Comparison of ENCODE assay signal across 11 cellular contexts in the genomic region with DNA sequence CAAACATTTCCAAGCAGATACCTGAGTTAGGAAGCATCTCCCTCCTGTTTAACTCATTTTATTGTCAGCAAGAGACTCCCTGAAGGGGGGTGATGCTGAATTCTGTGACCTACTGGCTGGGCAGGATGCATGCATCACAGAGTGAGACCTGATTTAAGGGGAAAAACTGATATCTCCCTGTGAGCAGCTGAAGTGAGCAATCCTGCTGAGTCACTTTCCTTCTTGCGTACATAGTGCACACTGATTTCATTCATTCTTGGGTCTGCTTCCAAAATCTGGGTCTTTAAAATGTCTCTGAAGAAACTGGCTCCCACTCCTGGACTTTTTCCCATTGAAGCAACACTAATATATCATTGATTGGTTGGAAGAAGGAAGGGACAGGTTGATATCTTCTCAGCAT. TPM values are rescaled to one million over a fixed set of nuclear protein-coding genes. Genes with fewer than 3 reads are reported as not detected.
DNase-seq lines count a peak whose midpoint lies in the region; ATAC-seq and TF ChIP-seq lines count a peak whose summit lies in the region.
"Had no signal": no experiment of that assay in that cellular context is flagged by ENCODE, and none has a peak within 500 bp of the region (broad histone marks: within the 10 kb centered on the region; RNA-seq: fewer than 3 reads in every experiment).

No MANE protein-coding gene starts in this region.

- H2AFZ ChIP-seq in hepatocyte: no peak overlapping the region

- H3K4me3 ChIP-seq in hepatocyte: no peak overlapping the region
- no peak overlapping the region for H3K4me3 ChIP-seq in ovary

- no peaks in the 10 kb centered on the region for H3K79me2 ChIP-seq in hepatocyte

- TF ChIP-seq CTCF in VCaP (conservative IDR thresholded peaks at IDR 0.05) (no peak), hepatocyte (IDR thresholded peaks at IDR 0.05; ENCODE audit: poor library complexity) (no peak), ovary (IDR thresholded peaks at IDR 0.05) (no peak)

- no peaks in the 10 kb centered on the region for H3K4me1 ChIP-seq in hepatocyte (ENCODE audit: insufficient read depth)
- no peaks in the 10 kb centered on the region for H3K4me1 ChIP-seq in ovary (ENCODE audit: insufficient read depth)

- intact Hi-C loops in ovary (cut with DNase I): no loop called here

- DNase-seq in 8988T (peak; percentile 48), GM04503 (ENCODE audit: low read depth) (peak; percentile 87), hepatocyte (ENCODE audit: low spot score) (peak; percentile 34), ovary (no peak), SIG-M5 (lab: John Stamatoyannopoulos, UW) (no peak)
- DNase-seq: stimulated activated naive CD4-positive, alpha-beta T cell treated with Interleukin-2 at 50 U/mL for 16 hours had no signal

- H3K27me3 ChIP-seq in hepatocyte (no peaks in the 10 kb centered on the region), ovary (no peaks in the 10 kb centered on the region)

- 39% methylated on average over 1 of the region's 1 CpG for WGBS in hepatocyte (ENCODE audit: low lambda C conversion rate, missing lambda C conversion rate)
- 22 to 31% (median 23%) methylated on average over 1 of the region's 1 CpG for WGBS in ovary, 3 donors

- no peak for TF ChIP-seq POLR2A in ovary (IDR thresholded peaks at IDR 0.05)

- TF ChIP-seq EP300 in ovary (IDR thresholded peaks at IDR 0.05): no peak

- no peaks in the 10 kb centered on the region for H3K9me2 ChIP-seq in hepatocyte (replicated peaks; ENCODE audit: insufficient read depth)

- no peaks in the 10 kb centered on the region for H3K9me3 ChIP-seq in hepatocyte (ENCODE audit: low read depth)
- H3K9me3 ChIP-seq in ovary: no peaks in the 10 kb centered on the region

- H4K20me1 ChIP-seq in hepatocyte (ENCODE audit: insufficient read depth, poor library complexity, severe bottlenecking): no peaks in the 10 kb centered on the region

- peak overlapping the region; percentile 8; the same call in 1 of the 2 replicates for H3K27ac ChIP-seq in VCaP
- no peak overlapping the region for H3K27ac ChIP-seq in hepatocyte
- no peak overlapping the region for H3K27ac ChIP-seq in ovary

- no peak overlapping the region for H3K4me2 ChIP-seq in hepatocyte

- H3K36me3 ChIP-seq in hepatocyte (replicated peaks; ENCODE audit: insufficient read depth, low read depth) (no peaks in the 10 kb centered on the region), ovary (no peaks in the 10 kb centered on the region)

- no peak for ATAC-seq in HG03175 (IDR thresholded peaks at IDR 0.05; ENCODE audit: unreplicated experiment)
- no peak for ATAC-seq in HG03139 (IDR thresholded peaks at IDR 0.05; ENCODE audit: unreplicated experiment)
- ATAC-seq: esophagus mucosa had no signal

RNA-seq across cellular contexts. Expression of a gene that starts 23.3 kb away (rescaled TPM):
- 1.3 and 1.4 TPM in 2 replicates for total RNA-seq in hepatocyte
- polyA plus RNA-seq in hepatocyte: 2.3 and 2.9 TPM in 2 replicates
- total RNA-seq in ovary: 1 to 10 TPM in 3 of 7 donors, under 1 TPM in 4; 0.28 to 2.2 (median 0.84) TPM
- polyA plus RNA-seq in ovary: 1 to 10 TPM; 1.0 to 5.6 TPM
- polyA plus RNA-seq: IgD-negative memory B cell had no signal

Comparison
In these comparisons a context has a peak if more than half of its experiments do, and no peak if none do; other contexts are left out.
1. DNase-seq: peak in 8988T (single experiment), GM04503 (single experiment) and hepatocyte (single experiment); none in ovary (0 of 5) and SIG-M5 (single experiment).